1 cellular context compared by ENCODE assay signal in the genomic region with DNA sequence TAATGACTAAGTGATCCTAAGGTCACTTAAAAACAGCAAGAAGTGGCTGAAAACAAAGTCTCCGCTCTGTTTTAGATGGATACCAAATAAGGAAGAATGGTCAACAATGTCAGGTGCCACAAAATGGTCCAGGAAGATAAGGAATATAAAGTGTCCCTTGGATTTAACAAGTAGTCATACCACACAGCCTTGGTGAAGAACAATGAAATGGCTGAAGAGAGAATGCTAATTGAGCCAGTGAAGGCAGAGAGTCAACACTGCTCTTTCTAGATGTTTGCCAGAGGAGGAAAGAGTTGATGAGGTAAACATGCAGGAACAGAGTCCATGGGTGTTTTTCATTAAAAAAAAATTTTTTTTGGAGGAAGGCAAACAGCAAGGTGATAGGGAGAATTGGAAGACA.
A peak's percentile ranks its signal among the peaks of the same experiment; 100 is the strongest.
TF ChIP-seq lines count a peak whose summit lies in the region.

No MANE protein-coding gene starts in this region.

TF ChIP-seq in HepG2, 621 proteins besides CTCF, POLR2A, EP300 and RAD21 (continued from another document and continues in another):
- TF ChIP-seq, protein P1, sequence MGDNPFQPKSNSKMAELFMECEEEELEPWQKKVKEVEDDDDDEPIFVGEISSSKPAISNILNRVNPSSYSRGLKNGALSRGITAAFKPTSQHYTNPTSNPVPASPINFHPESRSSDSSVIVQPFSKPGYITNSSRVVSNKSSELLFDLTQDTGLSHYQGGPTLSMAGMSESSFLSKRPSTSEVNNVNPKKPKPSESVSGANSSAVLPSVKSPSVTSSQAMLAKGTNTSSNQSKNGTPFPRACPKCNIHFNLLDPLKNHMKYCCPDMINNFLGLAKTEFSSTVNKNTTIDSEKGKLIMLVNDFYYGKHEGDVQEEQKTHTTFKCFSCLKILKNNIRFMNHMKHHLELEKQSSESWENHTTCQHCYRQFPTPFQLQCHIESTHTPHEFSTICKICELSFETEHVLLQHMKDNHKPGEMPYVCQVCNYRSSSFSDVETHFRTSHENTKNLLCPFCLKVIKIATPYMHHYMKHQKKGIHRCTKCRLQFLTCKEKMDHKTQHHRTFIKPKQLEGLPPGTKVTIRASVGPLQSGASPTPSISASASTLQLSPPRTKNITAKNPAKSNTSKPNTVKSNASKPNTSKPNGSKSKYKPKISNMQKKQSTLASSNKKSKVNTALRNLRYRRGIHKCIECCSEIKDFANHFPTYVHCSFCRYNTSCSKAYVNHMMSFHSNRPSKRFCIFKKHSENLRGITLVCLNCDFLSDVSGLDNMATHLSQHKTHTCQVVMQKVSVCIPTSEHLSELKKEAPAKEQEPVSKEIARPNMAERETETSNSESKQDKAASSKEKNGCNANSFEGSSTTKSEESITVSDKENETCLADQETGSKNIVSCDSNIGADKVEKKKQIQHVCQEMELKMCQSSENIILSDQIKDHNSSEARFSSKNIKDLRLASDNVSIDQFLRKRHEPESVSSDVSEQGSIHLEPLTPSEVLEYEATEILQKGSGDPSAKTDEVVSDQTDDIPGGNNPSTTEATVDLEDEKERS (CRISPR knock-in tag; IDR thresholded peaks at IDR 0.05), result no peak
- TF ChIP-seq ZNF674 (CRISPR knock-in tag; IDR thresholded peaks at IDR 0.05; ENCODE audit: low read depth) (no peak), CC2D1A (CRISPR knock-in tag; IDR thresholded peaks at IDR 0.05) (no peak), ZBTB20 (CRISPR knock-in tag; IDR thresholded peaks at IDR 0.05; ENCODE audit: borderline replicate concordance, low read depth) (no peak), THAP11 (CRISPR knock-in tag; IDR thresholded peaks at IDR 0.05) (0 out of 2 replicates have a peak, but pooled peaks have one; percentile 10), ZNF891 (CRISPR knock-in tag; IDR thresholded peaks at IDR 0.05) (no peak), ZNF629 (CRISPR knock-in tag; conservative IDR thresholded peaks at IDR 0.05) (no peak), FOXO1 (CRISPR knock-in tag; IDR thresholded peaks at IDR 0.05) (peak; percentile 46; the same call in 1 of the 2 replicates), ZNF678 (CRISPR knock-in tag; IDR thresholded peaks at IDR 0.05) (no peak), HMG20A (CRISPR knock-in tag; IDR thresholded peaks at IDR 0.05; ENCODE audit: borderline replicate concordance) (peak; percentile 42; the same call in 1 of the 2 replicates), RBM22 (optimal IDR thresholded peaks at IDR 0.05; ENCODE audit: low read length) (no peak), ZNF605 (CRISPR knock-in tag; IDR thresholded peaks at IDR 0.05) (no peak), TBX2 (CRISPR knock-in tag; IDR thresholded peaks at IDR 0.05; ENCODE audit: borderline replicate concordance) (peak; percentile 53; the same call in 1 of the 2 replicates), HNF4A (CRISPR knock-in tag; IDR thresholded peaks at IDR 0.05) (peak; percentile 42), ZNF569 (CRISPR knock-in tag; IDR thresholded peaks at IDR 0.05; ENCODE audit: borderline replicate concordance) (no peak), ZBTB7A (CRISPR knock-in tag; IDR thresholded peaks at IDR 0.05) (no peak), XRCC5 (optimal IDR thresholded peaks at IDR 0.05; ENCODE audit: low read length) (no peak), ARNT (IDR thresholded peaks at IDR 0.05) (no peak), NFE2L1 (CRISPR knock-in tag; IDR thresholded peaks at IDR 0.05; ENCODE audit: borderline replicate concordance) (no peak), ZNF124 (CRISPR knock-in tag; IDR thresholded peaks at IDR 0.05) (no peak), SOX6 (IDR thresholded peaks at IDR 0.05) (no peak), SOX6 (CRISPR knock-in tag; IDR thresholded peaks at IDR 0.05) (peak; percentile 76), IRF2 (CRISPR knock-in tag; IDR thresholded peaks at IDR 0.05) (0 out of 2 replicates have a peak, but pooled peaks have one; percentile 18), FIP1L1 (IDR thresholded peaks at IDR 0.05; ENCODE audit: borderline replicate concordance, insufficient read depth, low read depth, low read length) (no peak), ZNF253 (CRISPR knock-in tag; IDR thresholded peaks at IDR 0.05; ENCODE audit: borderline replicate concordance) (no peak), MAZ (IDR thresholded peaks at IDR 0.05; ENCODE audit: borderline replicate concordance, low read depth, low read length) (no peak), MAZ (CRISPR knock-in tag; IDR thresholded peaks at IDR 0.05; ENCODE audit: low read depth) (no peak), HMGA1 (CRISPR knock-in tag; conservative IDR thresholded peaks at IDR 0.05) (no peak), MEF2D (CRISPR knock-in tag; IDR thresholded peaks at IDR 0.05) (no peak), FOXJ3 (CRISPR knock-in tag; IDR thresholded peaks at IDR 0.05; ENCODE audit: borderline replicate concordance) (peak; percentile 25; the same call in 1 of the 2 replicates), SIX1 (CRISPR knock-in tag; IDR thresholded peaks at IDR 0.05; ENCODE audit: borderline replicate concordance) (0 out of 2 replicates have a peak, but pooled peaks have one; percentile 23), ZNF121 (CRISPR knock-in tag; IDR thresholded peaks at IDR 0.05) (no peak), HNRNPH1 (optimal IDR thresholded peaks at IDR 0.05; ENCODE audit: low read depth, low read length) (no peak), CHD2 (IDR thresholded peaks at IDR 0.05; ENCODE audit: low read depth, low read length) (no peak), ZNF350 (CRISPR knock-in tag; IDR thresholded peaks at IDR 0.05; ENCODE audit: borderline replicate concordance, low read depth) (no peak), MZF1 (CRISPR knock-in tag; IDR thresholded peaks at IDR 0.05; ENCODE audit: borderline replicate concordance) (no peak), FOXA1 (IDR thresholded peaks at IDR 0.05) (peak; percentile 26; the same call in 1 of the 2 replicates), FOXA1 (CRISPR knock-in tag; IDR thresholded peaks at IDR 0.05) (peak; percentile 64)
- TF ChIP-seq, protein P2, sequence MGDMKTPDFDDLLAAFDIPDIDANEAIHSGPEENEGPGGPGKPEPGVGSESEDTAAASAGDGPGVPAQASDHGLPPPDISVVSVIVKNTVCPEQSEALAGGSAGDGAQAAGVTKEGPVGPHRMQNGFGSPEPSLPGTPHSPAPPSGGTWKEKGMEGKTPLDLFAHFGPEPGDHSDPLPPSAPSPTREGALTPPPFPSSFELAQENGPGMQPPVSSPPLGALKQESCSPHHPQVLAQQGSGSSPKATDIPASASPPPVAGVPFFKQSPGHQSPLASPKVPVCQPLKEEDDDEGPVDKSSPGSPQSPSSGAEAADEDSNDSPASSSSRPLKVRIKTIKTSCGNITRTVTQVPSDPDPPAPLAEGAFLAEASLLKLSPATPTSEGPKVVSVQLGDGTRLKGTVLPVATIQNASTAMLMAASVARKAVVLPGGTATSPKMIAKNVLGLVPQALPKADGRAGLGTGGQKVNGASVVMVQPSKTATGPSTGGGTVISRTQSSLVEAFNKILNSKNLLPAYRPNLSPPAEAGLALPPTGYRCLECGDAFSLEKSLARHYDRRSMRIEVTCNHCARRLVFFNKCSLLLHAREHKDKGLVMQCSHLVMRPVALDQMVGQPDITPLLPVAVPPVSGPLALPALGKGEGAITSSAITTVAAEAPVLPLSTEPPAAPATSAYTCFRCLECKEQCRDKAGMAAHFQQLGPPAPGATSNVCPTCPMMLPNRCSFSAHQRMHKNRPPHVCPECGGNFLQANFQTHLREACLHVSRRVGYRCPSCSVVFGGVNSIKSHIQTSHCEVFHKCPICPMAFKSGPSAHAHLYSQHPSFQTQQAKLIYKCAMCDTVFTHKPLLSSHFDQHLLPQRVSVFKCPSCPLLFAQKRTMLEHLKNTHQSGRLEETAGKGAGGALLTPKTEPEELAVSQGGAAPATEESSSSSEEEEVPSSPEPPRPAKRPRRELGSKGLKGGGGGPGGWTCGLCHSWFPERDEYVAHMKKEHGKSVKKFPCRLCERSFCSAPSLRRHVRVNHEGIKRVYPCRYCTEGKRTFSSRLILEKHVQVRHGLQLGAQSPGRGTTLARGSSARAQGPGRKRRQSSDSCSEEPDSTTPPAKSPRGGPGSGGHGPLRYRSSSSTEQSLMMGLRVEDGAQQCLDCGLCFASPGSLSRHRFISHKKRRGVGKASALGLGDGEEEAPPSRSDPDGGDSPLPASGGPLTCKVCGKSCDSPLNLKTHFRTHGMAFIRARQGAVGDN (CRISPR knock-in tag; IDR thresholded peaks at IDR 0.05), result no peak
- TF ChIP-seq, protein P3, sequence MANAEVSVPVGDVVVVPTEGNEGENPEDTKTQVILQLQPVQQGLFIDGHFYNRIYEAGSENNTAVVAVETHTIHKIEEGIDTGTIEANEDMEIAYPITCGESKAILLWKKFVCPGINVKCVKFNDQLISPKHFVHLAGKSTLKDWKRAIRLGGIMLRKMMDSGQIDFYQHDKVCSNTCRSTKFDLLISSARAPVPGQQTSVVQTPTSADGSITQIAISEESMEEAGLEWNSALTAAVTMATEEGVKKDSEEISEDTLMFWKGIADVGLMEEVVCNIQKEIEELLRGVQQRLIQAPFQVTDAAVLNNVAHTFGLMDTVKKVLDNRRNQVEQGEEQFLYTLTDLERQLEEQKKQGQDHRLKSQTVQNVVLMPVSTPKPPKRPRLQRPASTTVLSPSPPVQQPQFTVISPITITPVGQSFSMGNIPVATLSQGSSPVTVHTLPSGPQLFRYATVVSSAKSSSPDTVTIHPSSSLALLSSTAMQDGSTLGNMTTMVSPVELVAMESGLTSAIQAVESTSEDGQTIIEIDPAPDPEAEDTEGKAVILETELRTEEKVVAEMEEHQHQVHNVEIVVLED (CRISPR knock-in tag; IDR thresholded peaks at IDR 0.05; ENCODE audit: borderline replicate concordance), result no peak
- TF ChIP-seq, protein P4, sequence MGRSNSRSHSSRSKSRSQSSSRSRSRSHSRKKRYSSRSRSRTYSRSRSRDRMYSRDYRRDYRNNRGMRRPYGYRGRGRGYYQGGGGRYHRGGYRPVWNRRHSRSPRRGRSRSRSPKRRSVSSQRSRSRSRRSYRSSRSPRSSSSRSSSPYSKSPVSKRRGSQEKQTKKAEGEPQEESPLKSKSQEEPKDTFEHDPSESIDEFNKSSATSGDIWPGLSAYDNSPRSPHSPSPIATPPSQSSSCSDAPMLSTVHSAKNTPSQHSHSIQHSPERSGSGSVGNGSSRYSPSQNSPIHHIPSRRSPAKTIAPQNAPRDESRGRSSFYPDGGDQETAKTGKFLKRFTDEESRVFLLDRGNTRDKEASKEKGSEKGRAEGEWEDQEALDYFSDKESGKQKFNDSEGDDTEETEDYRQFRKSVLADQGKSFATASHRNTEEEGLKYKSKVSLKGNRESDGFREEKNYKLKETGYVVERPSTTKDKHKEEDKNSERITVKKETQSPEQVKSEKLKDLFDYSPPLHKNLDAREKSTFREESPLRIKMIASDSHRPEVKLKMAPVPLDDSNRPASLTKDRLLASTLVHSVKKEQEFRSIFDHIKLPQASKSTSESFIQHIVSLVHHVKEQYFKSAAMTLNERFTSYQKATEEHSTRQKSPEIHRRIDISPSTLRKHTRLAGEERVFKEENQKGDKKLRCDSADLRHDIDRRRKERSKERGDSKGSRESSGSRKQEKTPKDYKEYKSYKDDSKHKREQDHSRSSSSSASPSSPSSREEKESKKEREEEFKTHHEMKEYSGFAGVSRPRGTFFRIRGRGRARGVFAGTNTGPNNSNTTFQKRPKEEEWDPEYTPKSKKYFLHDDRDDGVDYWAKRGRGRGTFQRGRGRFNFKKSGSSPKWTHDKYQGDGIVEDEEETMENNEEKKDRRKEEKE (IDR thresholded peaks at IDR 0.05), result no peak
- TF ChIP-seq, protein P5, sequence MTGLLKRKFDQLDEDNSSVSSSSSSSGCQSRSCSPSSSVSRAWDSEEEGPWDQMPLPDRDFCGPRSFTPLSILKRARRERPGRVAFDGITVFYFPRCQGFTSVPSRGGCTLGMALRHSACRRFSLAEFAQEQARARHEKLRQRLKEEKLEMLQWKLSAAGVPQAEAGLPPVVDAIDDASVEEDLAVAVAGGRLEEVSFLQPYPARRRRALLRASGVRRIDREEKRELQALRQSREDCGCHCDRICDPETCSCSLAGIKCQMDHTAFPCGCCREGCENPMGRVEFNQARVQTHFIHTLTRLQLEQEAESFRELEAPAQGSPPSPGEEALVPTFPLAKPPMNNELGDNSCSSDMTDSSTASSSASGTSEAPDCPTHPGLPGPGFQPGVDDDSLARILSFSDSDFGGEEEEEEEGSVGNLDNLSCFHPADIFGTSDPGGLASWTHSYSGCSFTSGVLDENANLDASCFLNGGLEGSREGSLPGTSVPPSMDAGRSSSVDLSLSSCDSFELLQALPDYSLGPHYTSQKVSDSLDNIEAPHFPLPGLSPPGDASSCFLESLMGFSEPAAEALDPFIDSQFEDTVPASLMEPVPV (CRISPR knock-in tag; IDR thresholded peaks at IDR 0.05), result no peak
